In genomic region chr9:71741841-71742648, GRCh38 we compare ENCODE assay signal across 1 cellular context.
TF ChIP-seq lines count a peak whose summit lies in the region.

No MANE protein-coding gene starts in this region.

TF ChIP-seq in HepG2, 621 proteins besides CTCF, POLR2A, EP300 and RAD21 (continued from another document and continues in another):
- TF ChIP-seq PTBP1 (IDR thresholded peaks at IDR 0.05; ENCODE audit: low read depth, low read length, poor library complexity, severe bottlenecking), result no peak
- no peak for TF ChIP-seq KDM1A (CRISPR knock-in tag; IDR thresholded peaks at IDR 0.05)
- no peak for TF ChIP-seq MED13 (CRISPR knock-in tag; IDR thresholded peaks at IDR 0.05)
- peak; percentile 86 for TF ChIP-seq MED1 (CRISPR knock-in tag; IDR thresholded peaks at IDR 0.05)
- no peak for TF ChIP-seq NR2F6 (IDR thresholded peaks at IDR 0.05)
- peak; percentile 37; the same call in 1 of the 2 replicates for TF ChIP-seq NR2F6 (CRISPR knock-in tag; IDR thresholded peaks at IDR 0.05)
- TF ChIP-seq NFYC (CRISPR knock-in tag; IDR thresholded peaks at IDR 0.05), result no peak
- no peak for TF ChIP-seq TAF1 (CRISPR knock-in tag; IDR thresholded peaks at IDR 0.05)
- TF ChIP-seq ZNF350 (CRISPR knock-in tag; IDR thresholded peaks at IDR 0.05; ENCODE audit: borderline replicate concordance, low read depth), result no peak
- no peak for TF ChIP-seq SMC3 (IDR thresholded peaks at IDR 0.05; ENCODE audit: low read length)
- TF ChIP-seq ZSCAN25 (CRISPR knock-in tag; IDR thresholded peaks at IDR 0.05), result no peak
- TF ChIP-seq PAF1 (CRISPR knock-in tag; IDR thresholded peaks at IDR 0.05), result no peak
- no peak for TF ChIP-seq ZNF343 (CRISPR knock-in tag; IDR thresholded peaks at IDR 0.05)
- peak; percentile 46; the same call in 1 of the 2 replicates for TF ChIP-seq SALL1 (CRISPR knock-in tag; IDR thresholded peaks at IDR 0.05)
- no peak for TF ChIP-seq ZNF713 (CRISPR knock-in tag; IDR thresholded peaks at IDR 0.05)
- TF ChIP-seq, protein P1, sequence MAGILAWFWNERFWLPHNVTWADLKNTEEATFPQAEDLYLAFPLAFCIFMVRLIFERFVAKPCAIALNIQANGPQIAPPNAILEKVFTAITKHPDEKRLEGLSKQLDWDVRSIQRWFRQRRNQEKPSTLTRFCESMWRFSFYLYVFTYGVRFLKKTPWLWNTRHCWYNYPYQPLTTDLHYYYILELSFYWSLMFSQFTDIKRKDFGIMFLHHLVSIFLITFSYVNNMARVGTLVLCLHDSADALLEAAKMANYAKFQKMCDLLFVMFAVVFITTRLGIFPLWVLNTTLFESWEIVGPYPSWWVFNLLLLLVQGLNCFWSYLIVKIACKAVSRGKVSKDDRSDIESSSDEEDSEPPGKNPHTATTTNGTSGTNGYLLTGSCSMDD (CRISPR knock-in tag; IDR thresholded peaks at IDR 0.05), result no peak
- TF ChIP-seq ZNF710 (CRISPR knock-in tag; IDR thresholded peaks at IDR 0.05; ENCODE audit: borderline replicate concordance), result 0 out of 2 replicates have a peak, but pooled peaks have one; percentile 53
- TF ChIP-seq WIZ (CRISPR knock-in tag; IDR thresholded peaks at IDR 0.05), result no peak
- no peak for TF ChIP-seq ZNF367 (CRISPR knock-in tag; IDR thresholded peaks at IDR 0.05; ENCODE audit: borderline replicate concordance)
- peak; percentile 83; the same call in 1 of the 2 replicates for TF ChIP-seq ZNF614 (CRISPR knock-in tag; IDR thresholded peaks at IDR 0.05; ENCODE audit: borderline replicate concordance)
- TF ChIP-seq, protein P2, sequence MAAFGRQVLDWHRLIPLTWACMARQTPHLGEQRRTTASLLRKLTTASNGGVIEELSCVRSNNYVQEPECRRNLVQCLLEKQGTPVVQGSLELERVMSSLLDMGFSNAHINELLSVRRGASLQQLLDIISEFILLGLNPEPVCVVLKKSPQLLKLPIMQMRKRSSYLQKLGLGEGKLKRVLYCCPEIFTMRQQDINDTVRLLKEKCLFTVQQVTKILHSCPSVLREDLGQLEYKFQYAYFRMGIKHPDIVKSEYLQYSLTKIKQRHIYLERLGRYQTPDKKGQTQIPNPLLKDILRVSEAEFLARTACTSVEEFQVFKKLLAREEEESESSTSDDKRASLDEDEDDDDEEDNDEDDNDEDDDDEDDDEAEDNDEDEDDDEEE (CRISPR knock-in tag; IDR thresholded peaks at IDR 0.05), result no peak
- TF ChIP-seq, protein P3, sequence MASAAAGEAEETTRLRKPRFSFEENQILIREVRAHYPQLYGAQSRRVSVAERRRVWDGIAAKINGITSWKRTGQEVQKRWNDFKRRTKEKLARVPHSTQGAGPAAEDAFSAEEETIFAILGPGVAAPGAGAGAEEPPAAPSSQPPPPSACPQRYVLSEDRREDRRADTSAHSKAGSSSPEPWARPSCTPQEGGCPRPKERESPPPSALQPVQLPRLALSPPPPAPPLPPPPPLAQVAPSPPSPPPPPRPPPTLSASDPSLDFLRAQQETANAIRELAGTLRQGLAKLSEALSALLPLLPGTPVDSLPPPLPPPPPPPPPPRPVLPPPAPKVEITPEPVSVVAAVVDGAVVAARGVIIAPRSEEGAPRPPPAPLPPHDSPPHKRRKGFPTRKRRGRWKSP (CRISPR knock-in tag; IDR thresholded peaks at IDR 0.05), result no peak
- TF ChIP-seq, protein P4, sequence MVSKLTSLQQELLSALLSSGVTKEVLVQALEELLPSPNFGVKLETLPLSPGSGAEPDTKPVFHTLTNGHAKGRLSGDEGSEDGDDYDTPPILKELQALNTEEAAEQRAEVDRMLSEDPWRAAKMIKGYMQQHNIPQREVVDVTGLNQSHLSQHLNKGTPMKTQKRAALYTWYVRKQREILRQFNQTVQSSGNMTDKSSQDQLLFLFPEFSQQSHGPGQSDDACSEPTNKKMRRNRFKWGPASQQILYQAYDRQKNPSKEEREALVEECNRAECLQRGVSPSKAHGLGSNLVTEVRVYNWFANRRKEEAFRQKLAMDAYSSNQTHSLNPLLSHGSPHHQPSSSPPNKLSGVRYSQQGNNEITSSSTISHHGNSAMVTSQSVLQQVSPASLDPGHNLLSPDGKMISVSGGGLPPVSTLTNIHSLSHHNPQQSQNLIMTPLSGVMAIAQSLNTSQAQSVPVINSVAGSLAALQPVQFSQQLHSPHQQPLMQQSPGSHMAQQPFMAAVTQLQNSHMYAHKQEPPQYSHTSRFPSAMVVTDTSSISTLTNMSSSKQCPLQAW (CRISPR knock-in tag; IDR thresholded peaks at IDR 0.05), result no peak
- TF ChIP-seq ZNF7 (CRISPR knock-in tag; IDR thresholded peaks at IDR 0.05), result no peak
- TF ChIP-seq ZNF605 (CRISPR knock-in tag; IDR thresholded peaks at IDR 0.05), result no peak
- TF ChIP-seq FOXA3 (CRISPR knock-in tag; IDR thresholded peaks at IDR 0.05), result peak; percentile 87
- TF ChIP-seq, protein P5, sequence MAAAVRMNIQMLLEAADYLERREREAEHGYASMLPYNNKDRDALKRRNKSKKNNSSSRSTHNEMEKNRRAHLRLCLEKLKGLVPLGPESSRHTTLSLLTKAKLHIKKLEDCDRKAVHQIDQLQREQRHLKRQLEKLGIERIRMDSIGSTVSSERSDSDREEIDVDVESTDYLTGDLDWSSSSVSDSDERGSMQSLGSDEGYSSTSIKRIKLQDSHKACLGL (CRISPR knock-in tag; IDR thresholded peaks at IDR 0.05), result no peak
- TF ChIP-seq ZBTB10 (CRISPR knock-in tag; IDR thresholded peaks at IDR 0.05; ENCODE audit: borderline replicate concordance), result no peak
- TF ChIP-seq ZBTB44 (CRISPR knock-in tag; IDR thresholded peaks at IDR 0.05), result no peak
- no peak for TF ChIP-seq ZSCAN31 (CRISPR knock-in tag; IDR thresholded peaks at IDR 0.05; ENCODE audit: low read depth)
- TF ChIP-seq SOX13 (IDR thresholded peaks at IDR 0.05), result no peak
- TF ChIP-seq SOX13 (CRISPR knock-in tag; conservative IDR thresholded peaks at IDR 0.05 in 1 of 2, IDR thresholded peaks at IDR 0.05 in 1 of 2), result peak in 1 of 2 experiments; percentile 94; a peak in 2 of 4 replicates
- TF ChIP-seq RNF2 (conservative IDR thresholded peaks at IDR 0.05; ENCODE audit: low read depth), result no peak
- TF ChIP-seq LRRFIP1 (CRISPR knock-in tag; conservative IDR thresholded peaks at IDR 0.05), result no peak
- TF ChIP-seq ZBTB25 (CRISPR knock-in tag; IDR thresholded peaks at IDR 0.05), result 0 out of 2 replicates have a peak, but pooled peaks have one; percentile 21
- 0 out of 2 replicates have a peak, but pooled peaks have one; percentile 15 for TF ChIP-seq HOXA3 (CRISPR knock-in tag; IDR thresholded peaks at IDR 0.05)
- no peak for TF ChIP-seq ZNF646 (CRISPR knock-in tag; IDR thresholded peaks at IDR 0.05)
- no peak for TF ChIP-seq ZFP62 (CRISPR knock-in tag; IDR thresholded peaks at IDR 0.05)
- no peak for TF ChIP-seq ZNF567 (CRISPR knock-in tag; IDR thresholded peaks at IDR 0.05; ENCODE audit: borderline replicate concordance)
